Comparison of ENCODE assay signal across 20 cellular contexts in the genomic region with DNA sequence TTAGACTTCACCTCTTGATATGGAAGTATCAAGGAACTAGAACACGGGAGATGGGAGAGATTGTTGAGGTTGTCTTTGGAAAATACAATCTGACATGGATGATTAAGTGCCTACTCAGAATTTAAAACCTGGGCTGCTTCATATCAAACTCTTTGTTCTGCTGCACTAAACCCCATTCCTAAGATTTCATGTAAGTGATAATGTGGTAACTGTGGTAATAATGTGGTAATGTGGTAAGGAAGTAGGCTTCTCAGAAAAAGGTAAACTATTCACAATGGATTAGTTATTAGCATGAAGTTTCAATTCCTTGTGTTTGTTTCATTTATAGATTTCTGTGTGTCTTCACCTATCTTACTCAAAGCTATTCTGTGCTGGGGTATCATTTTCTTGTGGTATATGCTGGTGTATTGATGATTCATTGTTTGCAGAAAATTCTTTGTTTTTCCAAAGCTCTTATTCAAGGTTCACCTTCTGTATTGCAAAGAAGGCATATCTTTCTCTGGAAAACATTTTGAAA.
DNase-seq lines count a peak whose midpoint lies in the region; ATAC-seq, FAIRE-seq and TF ChIP-seq lines count a peak whose summit lies in the region.
"Had no signal": no experiment of that assay in that cellular context is flagged by ENCODE, and none has a peak within 500 bp of the region (broad histone marks: within the 10 kb centered on the region; RNA-seq: fewer than 3 reads in every experiment).

No MANE protein-coding gene starts in this region.

- no peak overlapping the region for H3K4me3 Mint-ChIP-seq in effector memory CD8-positive, alpha-beta T cell
- H3K4me3 Mint-ChIP-seq: activated T-cell treated with anti-CD3 and anti-CD28 coated beads, Interleukin-2, amount 50 U/mL, for 4 hours; B cell; mesothelial cell of epicardium had no signal

- TF ChIP-seq POLR2A in GM12891 (IDR thresholded peaks at IDR 0.05; ENCODE audit: low read depth, low read length) = no peak

- H3K9me3 Mint-ChIP-seq in effector memory CD8-positive, alpha-beta T cell = peaks cover 0 to 8% of the 10 kb centered on the region in 2 donors
- H3K9me3 Mint-ChIP-seq: activated T-cell treated with anti-CD3 and anti-CD28 coated beads, Interleukin-2, amount 50 U/mL, for 4 hours; mesothelial cell of epicardium had no signal

- no peaks in the 10 kb centered on the region for H3K4me1 Mint-ChIP-seq in effector memory CD8-positive, alpha-beta T cell (ENCODE audit: low read depth in 2 of 2)
- H3K4me1 Mint-ChIP-seq: B cell, mesothelial cell of epicardium had no signal

- intact Hi-C loops in left cardiac atrium (cut with DNase I) = no loop called here

- peak; percentile 95 for ATAC-seq in GM18870 (IDR thresholded peaks at IDR 0.05; ENCODE audit: unreplicated experiment)
- ATAC-seq in GM21528 (IDR thresholded peaks at IDR 0.05; ENCODE audit: low FRiP score, unreplicated experiment) = peak; percentile 71
- peak; percentile 84 for ATAC-seq in HG03064 (IDR thresholded peaks at IDR 0.05; ENCODE audit: low read depth, unreplicated experiment)
- ATAC-seq in left cardiac atrium = no peak
- no peak for ATAC-seq in effector memory CD8-positive, alpha-beta T cell (replicated peaks)
- ATAC-seq: activated T-cell treated with anti-CD3 and anti-CD28 coated beads, Interleukin-2, amount 50 U/mL, for 4 hours; sciatic nerve had no signal

- H3K27ac Mint-ChIP-seq in effector memory CD8-positive, alpha-beta T cell = no peak overlapping the region
- H3K27ac Mint-ChIP-seq: B cell, mesothelial cell of epicardium had no signal

- FAIRE-seq in GM12891 (lab: Jason Lieb, UNC) = no peak
- FAIRE-seq: D721Med, H54, kidney, TTC549 had no signal

- no peaks in the 10 kb centered on the region for H3K36me3 Mint-ChIP-seq in effector memory CD8-positive, alpha-beta T cell (ENCODE audit: insufficient read depth)
- H3K36me3 Mint-ChIP-seq: mesothelial cell of epicardium had no signal

- H3K27me3 Mint-ChIP-seq in effector memory CD8-positive, alpha-beta T cell = no peaks in the 10 kb centered on the region
- H3K27me3 Mint-ChIP-seq: B cell had no signal

- DNase-seq in kidney tubule cell (ENCODE audit: low spot score) (peak; percentile 81), NCI-H2196 (lab: John Stamatoyannopoulos, UW; ENCODE audit: unreplicated experiment) (no peak), GM12891 (ENCODE audit: insufficient read length, low spot score) (no peak), left cardiac atrium (no peak)
- no peak for DNase-seq in effector memory CD8-positive, alpha-beta T cell
- DNase-seq: activated T-cell treated with anti-CD3 and anti-CD28 coated beads, Interleukin-2, amount 50 U/mL, for 4 hours; adrenal gland; effector CD4-positive, alpha-beta T cell; kidney; NCI-H2029; NCI-H526 had no signal

TF ChIP-seq in GM12891, 5 proteins besides CTCF, POLR2A, EP300 and RAD21:
- TF ChIP-seq SPI1 (IDR thresholded peaks at IDR 0.05; ENCODE audit: low read depth, low read length) (no peak), PAX5 (IDR thresholded peaks at IDR 0.05; ENCODE audit: insufficient read depth, low read length, severe bottlenecking) (no peak), TAF1 (IDR thresholded peaks at IDR 0.05; ENCODE audit: low read depth, low read length) (no peak), POU2F2 (IDR thresholded peaks at IDR 0.05; ENCODE audit: low read depth, low read length) (no peak), POLR2AphosphoS5 (IDR thresholded peaks at IDR 0.05; ENCODE audit: low read depth, low read length) (no peak)
TF ChIP-seq in GM12891: peak in this region for 0.

Comparison
In these comparisons a context has a peak if more than half of its experiments do, and no peak if none do; other contexts are left out.
1. ATAC-seq: peak in GM18870 (single experiment), GM21528 (single experiment) and HG03064 (single experiment); none in left cardiac atrium (0 of 2) and effector memory CD8-positive, alpha-beta T cell (single experiment).